ENCODE assay signal across 27 cellular contexts in the genomic region with DNA sequence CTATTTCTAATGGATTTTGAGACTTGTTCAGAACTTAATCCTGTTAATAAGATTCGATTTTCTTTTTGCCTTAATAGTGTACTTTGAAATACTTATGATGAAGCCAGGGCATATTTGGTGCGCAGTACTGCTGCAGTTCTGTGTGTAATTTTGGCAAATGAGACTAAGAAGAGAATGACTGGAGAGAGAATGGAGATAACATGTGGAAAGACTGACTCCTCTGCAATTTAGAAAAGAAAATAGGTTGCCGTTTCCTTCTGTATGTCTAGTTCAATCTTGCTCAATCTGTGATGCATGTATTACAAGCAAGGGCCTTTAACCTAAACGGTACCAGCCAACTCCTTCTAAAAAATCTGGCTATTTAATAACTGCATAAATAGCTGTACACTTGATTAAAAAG.
"Had no signal": no experiment of that assay in that cellular context is flagged by ENCODE, and none has a peak within 500 bp of the region (broad histone marks: within the 10 kb centered on the region; RNA-seq: fewer than 3 reads in every experiment).

No MANE protein-coding gene starts in this region.

- H3K27ac ChIP-seq: left lung, lower lobe of right lung, neural progenitor cell, ovary, right atrium auricular region, right lobe of liver, tibial nerve, uterus had no signal

- H3K36me3 ChIP-seq: left lung, lower lobe of right lung, neural progenitor cell, neutrophil, ovary, right atrium auricular region, right lobe of liver, tibial nerve, uterus had no signal

- H3K4me3 ChIP-seq: left lung, lower lobe of right lung, neural progenitor cell, ovary, right atrium auricular region, right lobe of liver, tibial nerve, uterus had no signal

- H2AFZ ChIP-seq: neural progenitor cell had no signal

- DNase-seq: hypothalamus; immature natural killer cell; kidney; left colon; left lung; lower lobe of right lung; mammary epithelial cell; mesenchymal stem cell; naive B cell; natural killer cell; nephron progenitor cell; occipital lobe; ovary; right lobe of liver; stimulated activated CD4-positive, alpha-beta T cell treated with anti-CD3 and anti-CD28 coated beads, Interleukin-12 subunit alpha, Interleukin-12 subunit beta, amount 100 ng/mL, for 4 hours; stimulated activated CD4-positive, alpha-beta T cell treated with anti-CD3 and anti-CD28 coated beads, Interleukin-15, amount 100 ng/mL, for 24 hours; stimulated activated CD4-positive, alpha-beta T cell treated with anti-CD3 and anti-CD28 coated beads, Interleukin-2, amount 100 ng/mL, for 24 hours; stimulated activated CD4-positive, alpha-beta T cell treated with anti-CD3 and anti-CD28 coated beads, Interleukin-4, amount 100 ng/mL, for 1 hour; stimulated activated naive CD4-positive, alpha-beta T cell; stimulated activated naive CD8-positive, alpha-beta T cell treated with anti-CD3 and anti-CD28 coated beads, Interleukin-15, amount 100 ng/mL, for 72 hours; substantia nigra; uterus had no signal

- H3K9me3 ChIP-seq: left lung, lower lobe of right lung, neutrophil, ovary, right atrium auricular region, right lobe of liver, tibial nerve, uterus had no signal

- H3K4me2 ChIP-seq: neural progenitor cell had no signal

- H3K27me3 ChIP-seq: left lung, neural progenitor cell, neutrophil, ovary, right atrium auricular region, right lobe of liver, tibial nerve, uterus had no signal

- H3K9ac ChIP-seq: neural progenitor cell had no signal

- ATAC-seq: left colon; left lung; lower lobe of right lung; natural killer cell; right lobe of liver; stimulated activated effector memory CD8-positive, alpha-beta T cell treated with anti-CD3 and anti-CD28 coated beads, Interleukin-12 subunit alpha, Interleukin-12 subunit beta, amount 100 ng/mL, for 72 hours; stimulated activated naive CD8-positive, alpha-beta T cell treated with anti-CD3 and anti-CD28 coated beads, Interleukin-15, amount 100 ng/mL, for 72 hours had no signal

- H3K4me1 ChIP-seq: left lung, lower lobe of right lung, neural progenitor cell, right atrium auricular region, right lobe of liver, uterus had no signal
